Comparison of ENCODE assay signal across 8 cellular contexts in genomic region chr21:33479679-33480480, GRCh38. TPM values are rescaled to one million over a fixed set of nuclear protein-coding genes. Genes with fewer than 3 reads are reported as not detected.
DNase-seq lines count a peak whose midpoint lies in the region; ATAC-seq and TF ChIP-seq lines count a peak whose summit lies in the region.

TMEM50B (minus strand) TSS chr21:33479974; CDS start chr21:33468885, 11,089 bp downstream.

- under 1% methylated on average over 72 of the region's 93 CpGs for WGBS in smooth muscle cell (ENCODE audit: low lambda C conversion rate)

- intact Hi-C loops in breast epithelium (cut with DNase I; ENCODE audit: low total_unique reads): no loop called here

- TF ChIP-seq POLR2A in breast epithelium (IDR thresholded peaks at IDR 0.05): peak; percentile 62

- peak; percentile 59 for ATAC-seq in GM18870 (IDR thresholded peaks at IDR 0.05; ENCODE audit: unreplicated experiment)
- ATAC-seq in HG03135 (IDR thresholded peaks at IDR 0.05; ENCODE audit: unreplicated experiment): peak; percentile 83

- CTCF ChIA-PET in AG04449 (lab: Yijun Ruan, JAX): interaction anchor here (0.7 to 3.3 kb wide), 11 partner anchors 11 to 282 kb away, joined by 3 to 9 read pairs (median 4); no protein-coding TSS in a partner anchor

- peaks cover 36% of the 10 kb centered on the region for H3K79me2 ChIP-seq in smooth muscle cell (ENCODE audit: low read depth)

- DNase-seq in AG04449 (ENCODE audit: low read depth, low spot score) (peak; percentile 52), NCI-H2196 (lab: John Stamatoyannopoulos, UW; ENCODE audit: unreplicated experiment) (peak; percentile 94), breast epithelium (ENCODE audit: low spot score in 2 of 2) (peak; percentile 95 to 96), iPS-NIHi11 (ENCODE audit: low spot score) (peak; percentile 96), smooth muscle cell (lab: John Stamatoyannopoulos, UW; ENCODE audit: unreplicated experiment) (peak; percentile 94)

- H3K9me3 ChIP-seq in breast epithelium: no peaks in the 10 kb centered on the region
- H3K9me3 ChIP-seq in smooth muscle cell (replicated peaks; ENCODE audit: low read depth): no peaks in the 10 kb centered on the region

- H3F3A ChIP-seq in smooth muscle cell (ENCODE audit: low read depth): no peaks in the 10 kb centered on the region

- H3K9ac ChIP-seq in smooth muscle cell (ENCODE audit: low read depth): peak within 1 kb of the TSS; percentile 99

- H3K4me3 ChIP-seq in AG04449 (ENCODE audit: low read depth, low read length) (peak within 1 kb of the TSS; percentile 77), breast epithelium (peak within 1 kb of the TSS; percentile 82 to 94 (median 91)), smooth muscle cell (peak within 1 kb of the TSS; percentile 94)

- TF ChIP-seq CTCF in AG04449 (IDR thresholded peaks at IDR 0.05; ENCODE audit: insufficient read depth, low read length, missing control alignments) (peak; percentile 56), VCaP (conservative IDR thresholded peaks at IDR 0.05) (peak; percentile 87), breast epithelium (IDR thresholded peaks at IDR 0.05) (peak; percentile 52 to 60 (median 59)), smooth muscle cell (IDR thresholded peaks at IDR 0.05; ENCODE audit: borderline replicate concordance, insufficient read depth, poor library complexity, severe bottlenecking) (no peak)

- POLR2A ChIA-PET in AG04449 (lab: Yijun Ruan, JAX): interaction anchor here (0.6 to 2.0 kb wide), 8 partner anchors 11 to 265 kb away, joined by 3 to 24 read pairs (median 4); partner anchors contain the start of genes DNAJC28, IFNAR1 and SON

- H3K27me3 ChIP-seq in breast epithelium (no peaks in the 10 kb centered on the region), smooth muscle cell (ENCODE audit: low read depth) (no peaks in the 10 kb centered on the region)

- H3K4me2 ChIP-seq in smooth muscle cell: peak within 1 kb of the TSS; percentile 93

- H3K27ac ChIP-seq in VCaP (peak within 1 kb of the TSS; percentile 92), breast epithelium (peak within 1 kb of the TSS; percentile 96 to 97), smooth muscle cell (ENCODE audit: low read depth) (peak within 1 kb of the TSS; percentile 99)

- H3K36me3 ChIP-seq in breast epithelium (no peaks in the 10 kb centered on the region), smooth muscle cell (ENCODE audit: low read depth) (no peaks in the 10 kb centered on the region)

- peaks cover 5% of the 10 kb centered on the region for H4K20me1 ChIP-seq in smooth muscle cell (ENCODE audit: low read depth)

- H3K4me1 ChIP-seq in breast epithelium: no peaks in the 10 kb centered on the region
- peaks cover 8% of the 10 kb centered on the region for H3K4me1 ChIP-seq in smooth muscle cell (ENCODE audit: low read depth)

- peak within 1 kb of the TSS; percentile 95 for H2AFZ ChIP-seq in smooth muscle cell (ENCODE audit: low read depth)

RNA-seq across cellular contexts. Expression of gene TMEM50B, which starts in this region (rescaled TPM):
- 10 to 100 TPM; 88.8 to 92.8 (median 91.8) TPM for total RNA-seq in breast epithelium
- total RNA-seq in smooth muscle cell: 31.4 and 51.0 TPM in 2 replicates
- 29.9 and 42.9 TPM in 2 replicates for polyA plus RNA-seq in smooth muscle cell

Comparison
In these comparisons a context has a peak if more than half of its experiments do, and no peak if none do; other contexts are left out.
1. Peak in every context shown above with its lines: DNase-seq, ATAC-seq, H3K4me3 ChIP-seq and H3K27ac ChIP-seq.